11 cellular contexts compared by ENCODE assay signal in the genomic region with DNA sequence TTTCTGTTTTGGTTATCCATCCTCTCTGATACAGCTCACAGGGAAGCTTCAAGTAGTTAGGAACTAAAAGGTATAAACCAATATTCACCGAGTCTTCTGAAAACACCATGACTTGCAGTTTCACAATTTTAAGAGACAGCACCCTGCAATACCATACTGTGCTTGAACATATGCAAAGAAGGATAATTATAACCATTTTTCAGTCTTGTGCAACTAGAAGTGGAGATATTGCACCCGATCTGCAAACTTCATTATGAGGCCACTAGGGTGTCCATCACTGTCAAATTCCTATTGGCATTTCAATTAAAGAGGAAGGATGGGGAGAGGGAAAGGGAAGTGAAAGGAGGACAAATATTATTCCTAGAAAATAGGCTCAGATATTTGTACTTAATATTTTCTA. TPM values are rescaled to one million over a fixed set of nuclear protein-coding genes. Genes with fewer than 3 reads are reported as not detected.
DNase-seq lines count a peak whose midpoint lies in the region; ATAC-seq and TF ChIP-seq lines count a peak whose summit lies in the region.
"Had no signal": no experiment of that assay in that cellular context is flagged by ENCODE, and none has a peak within 500 bp of the region (broad histone marks: within the 10 kb centered on the region; RNA-seq: fewer than 3 reads in every experiment).

No MANE protein-coding gene starts in this region.

- H3K27ac ChIP-seq in OCI-LY3 (ENCODE audit: low read length) (no peak overlapping the region), SK-N-SH (ENCODE audit: low read depth in 2 of 2, low read length in 1 of 2) (no peak overlapping the region)
- H3K27ac ChIP-seq: C4-2B had no signal

- WGBS in SK-N-SH (ENCODE audit: low lambda C conversion rate): 73% methylated on average over 2 of the region's 2 CpGs

- peak overlapping the region; percentile 8; the same call in 1 of the 2 replicates for H3K4me2 ChIP-seq in OCI-LY3 (ENCODE audit: low read length)
- no peak overlapping the region for H3K4me2 ChIP-seq in SK-N-SH

- H4K20me1 ChIP-seq in OCI-LY3 (ENCODE audit: insufficient read depth, low read length): no peaks in the 10 kb centered on the region
- no peaks in the 10 kb centered on the region for H4K20me1 ChIP-seq in SK-N-SH (ENCODE audit: insufficient read depth)

- H3K9me3 ChIP-seq in OCI-LY3 (ENCODE audit: insufficient read depth, low read length): no peaks in the 10 kb centered on the region
- no peaks in the 10 kb centered on the region for H3K9me3 ChIP-seq in SK-N-SH
- H3K9me3 ChIP-seq: right lobe of liver had no signal

- POLR2A ChIA-PET in SK-N-SH (lab: Yijun Ruan, JAX): no interaction called here

- H3K36me3 ChIP-seq in OCI-LY3 (replicated peaks; ENCODE audit: low read depth, low read length): no peaks in the 10 kb centered on the region
- no peaks in the 10 kb centered on the region for H3K36me3 ChIP-seq in SK-N-SH (replicated peaks in 1 of 2; ENCODE audit: control insufficient read depth in 1 of 2, insufficient read depth in 2 of 2, low read length in 1 of 2)
- H3K36me3 ChIP-seq: right lobe of liver had no signal

- peaks cover 4% of the 10 kb centered on the region for H3F3A ChIP-seq in SK-N-SH (replicated peaks; ENCODE audit: insufficient read depth)

- CTCF ChIA-PET in SK-N-SH (lab: Yijun Ruan, JAX): interaction anchor here (1.2 kb wide), 1 partner anchor 32 kb away, joined by 5 read pairs; the partner anchor contains the start of gene CEP120

- H3K4me3 ChIP-seq in GM12864 (ENCODE audit: low read depth, low read length): no peak overlapping the region
- H3K4me3 ChIP-seq in OCI-LY3 (ENCODE audit: low read length): no peak overlapping the region
- no peak overlapping the region for H3K4me3 ChIP-seq in SK-N-SH (ENCODE audit: low read depth in 2 of 2, low read length in 1 of 2)
- H3K4me3 ChIP-seq: right lobe of liver had no signal

- peaks cover 15% of the 10 kb centered on the region for H3K4me1 ChIP-seq in OCI-LY3 (ENCODE audit: low read length)
- H3K4me1 ChIP-seq in SK-N-SH (ENCODE audit: control insufficient read depth in 1 of 2, insufficient read depth in 2 of 2, low read depth in 1 of 2, low read length in 1 of 2): peaks cover 5 to 13% of the 10 kb centered on the region in 2 experiments; a peak in 3 of 4 replicates

- DNase-seq in GM12864 (ENCODE audit: low read depth) (peak; percentile 59), NCI-H526 treated with DMSO at 0.1 percent for 48 hours (lab: John Stamatoyannopoulos, UW) (no peak), NCI-H1092 (lab: John Stamatoyannopoulos, UW) (no peak), SK-N-SH (no peak)
- no peak for DNase-seq in stimulated activated CD4-positive, alpha-beta T cell treated with anti-CD3 and anti-CD28 coated beads, Interleukin-4, amount 100 ng/mL, for 1 hour
- DNase-seq: right lobe of liver, T-cell had no signal

- H3K79me2 ChIP-seq in OCI-LY3 (ENCODE audit: low read length) (no peaks in the 10 kb centered on the region), SK-N-SH (ENCODE audit: insufficient read depth) (no peaks in the 10 kb centered on the region)

- peak; percentile 33 for TF ChIP-seq CTCF in GM12864 (IDR thresholded peaks at IDR 0.05; ENCODE audit: low read depth, low read length, missing control alignments)
- TF ChIP-seq CTCF in OCI-LY3 (IDR thresholded peaks at IDR 0.05; ENCODE audit: low read depth, low read length): no peak
- no peak for TF ChIP-seq CTCF in SK-N-SH (IDR thresholded peaks at IDR 0.05)

- no peak for TF ChIP-seq RAD21 in SK-N-SH (IDR thresholded peaks at IDR 0.05; ENCODE audit: low read length)

- peak; percentile 88 for ATAC-seq in GM19467 (IDR thresholded peaks at IDR 0.05; ENCODE audit: unreplicated experiment)
- peak; percentile 96 for ATAC-seq in HG03095 (IDR thresholded peaks at IDR 0.05; ENCODE audit: unreplicated experiment)
- ATAC-seq: T-cell had no signal

- no peak overlapping the region for H2AFZ ChIP-seq in OCI-LY3 (ENCODE audit: low read depth, low read length)
- H2AFZ ChIP-seq in SK-N-SH (ENCODE audit: low read depth): no peak overlapping the region

- no peaks in the 10 kb centered on the region for H3K9me2 ChIP-seq in SK-N-SH

- no peak for TF ChIP-seq EP300 in SK-N-SH (IDR thresholded peaks at IDR 0.05; ENCODE audit: borderline replicate concordance in 1 of 2, low read depth in 1 of 2, low read length in 1 of 2)

- H3K9ac ChIP-seq in OCI-LY3 (ENCODE audit: low read length) (no peak overlapping the region), SK-N-SH (no peak overlapping the region)

- peaks cover 31% of the 10 kb centered on the region for H3K27me3 ChIP-seq in OCI-LY3 (ENCODE audit: low read depth, low read length)
- H3K27me3 ChIP-seq in SK-N-SH (ENCODE audit: insufficient read depth): no peaks in the 10 kb centered on the region
- H3K27me3 ChIP-seq: right lobe of liver had no signal

TF ChIP-seq in SK-N-SH, 30 proteins besides CTCF, POLR2A, EP300 and RAD21 (continues in another document):
- TF ChIP-seq, protein P1, sequence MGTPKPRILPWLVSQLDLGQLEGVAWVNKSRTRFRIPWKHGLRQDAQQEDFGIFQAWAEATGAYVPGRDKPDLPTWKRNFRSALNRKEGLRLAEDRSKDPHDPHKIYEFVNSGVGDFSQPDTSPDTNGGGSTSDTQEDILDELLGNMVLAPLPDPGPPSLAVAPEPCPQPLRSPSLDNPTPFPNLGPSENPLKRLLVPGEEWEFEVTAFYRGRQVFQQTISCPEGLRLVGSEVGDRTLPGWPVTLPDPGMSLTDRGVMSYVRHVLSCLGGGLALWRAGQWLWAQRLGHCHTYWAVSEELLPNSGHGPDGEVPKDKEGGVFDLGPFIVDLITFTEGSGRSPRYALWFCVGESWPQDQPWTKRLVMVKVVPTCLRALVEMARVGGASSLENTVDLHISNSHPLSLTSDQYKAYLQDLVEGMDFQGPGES (IDR thresholded peaks at IDR 0.05; ENCODE audit: low read depth, low read length): no peak
- TF ChIP-seq USF2 (IDR thresholded peaks at IDR 0.05; ENCODE audit: borderline replicate concordance, low read depth, low read length): no peak
- TF ChIP-seq TAF1 (IDR thresholded peaks at IDR 0.05; ENCODE audit: borderline replicate concordance, low read depth, low read length): no peak
- TF ChIP-seq MXI1 (IDR thresholded peaks at IDR 0.05; ENCODE audit: low read depth, low read length): no peak
- no peak for TF ChIP-seq FOXJ3 (CRISPR knock-in tag; IDR thresholded peaks at IDR 0.05)
- TF ChIP-seq POLR2AphosphoS5 (IDR thresholded peaks at IDR 0.05; ENCODE audit: low read depth, low read length): no peak
- TF ChIP-seq, protein P2, sequence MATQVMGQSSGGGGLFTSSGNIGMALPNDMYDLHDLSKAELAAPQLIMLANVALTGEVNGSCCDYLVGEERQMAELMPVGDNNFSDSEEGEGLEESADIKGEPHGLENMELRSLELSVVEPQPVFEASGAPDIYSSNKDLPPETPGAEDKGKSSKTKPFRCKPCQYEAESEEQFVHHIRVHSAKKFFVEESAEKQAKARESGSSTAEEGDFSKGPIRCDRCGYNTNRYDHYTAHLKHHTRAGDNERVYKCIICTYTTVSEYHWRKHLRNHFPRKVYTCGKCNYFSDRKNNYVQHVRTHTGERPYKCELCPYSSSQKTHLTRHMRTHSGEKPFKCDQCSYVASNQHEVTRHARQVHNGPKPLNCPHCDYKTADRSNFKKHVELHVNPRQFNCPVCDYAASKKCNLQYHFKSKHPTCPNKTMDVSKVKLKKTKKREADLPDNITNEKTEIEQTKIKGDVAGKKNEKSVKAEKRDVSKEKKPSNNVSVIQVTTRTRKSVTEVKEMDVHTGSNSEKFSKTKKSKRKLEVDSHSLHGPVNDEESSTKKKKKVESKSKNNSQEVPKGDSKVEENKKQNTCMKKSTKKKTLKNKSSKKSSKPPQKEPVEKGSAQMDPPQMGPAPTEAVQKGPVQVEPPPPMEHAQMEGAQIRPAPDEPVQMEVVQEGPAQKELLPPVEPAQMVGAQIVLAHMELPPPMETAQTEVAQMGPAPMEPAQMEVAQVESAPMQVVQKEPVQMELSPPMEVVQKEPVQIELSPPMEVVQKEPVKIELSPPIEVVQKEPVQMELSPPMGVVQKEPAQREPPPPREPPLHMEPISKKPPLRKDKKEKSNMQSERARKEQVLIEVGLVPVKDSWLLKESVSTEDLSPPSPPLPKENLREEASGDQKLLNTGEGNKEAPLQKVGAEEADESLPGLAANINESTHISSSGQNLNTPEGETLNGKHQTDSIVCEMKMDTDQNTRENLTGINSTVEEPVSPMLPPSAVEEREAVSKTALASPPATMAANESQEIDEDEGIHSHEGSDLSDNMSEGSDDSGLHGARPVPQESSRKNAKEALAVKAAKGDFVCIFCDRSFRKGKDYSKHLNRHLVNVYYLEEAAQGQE (IDR thresholded peaks at IDR 0.05; ENCODE audit: low read depth, low read length): no peak
- no peak for TF ChIP-seq MAX (IDR thresholded peaks at IDR 0.05; ENCODE audit: low read depth)
- no peak for TF ChIP-seq EZH2phosphoT487 (IDR thresholded peaks at IDR 0.05; ENCODE audit: borderline replicate concordance, low read depth)
- TF ChIP-seq TEAD4 (IDR thresholded peaks at IDR 0.05; ENCODE audit: borderline replicate concordance, insufficient read depth): no peak
- TF ChIP-seq PBX3 (IDR thresholded peaks at IDR 0.05): no peak
- TF ChIP-seq YY1 (IDR thresholded peaks at IDR 0.05; ENCODE audit: low read depth): no peak

RNA-seq across cellular contexts. Expression of gene CEP120, which starts 32.4 kb away (rescaled TPM):
- 5.0 and 7.0 TPM in 2 replicates for polyA plus RNA-seq in SK-N-SH (2012; rRNA removed)
- polyA plus RNA-seq in SK-N-SH (2012; cell fraction: cytosol; rRNA removed): 6.0 and 6.3 TPM in 2 replicates
- polyA plus RNA-seq in SK-N-SH (2012; cell fraction: nucleus; rRNA removed): 4.0 and 9.9 TPM in 2 replicates

RNA-seq across cellular contexts. Expression of gene CSNK1G3, which starts 56.3 kb away (rescaled TPM):
- polyA plus RNA-seq in SK-N-SH (2012; rRNA removed): 12.9 and 13.1 TPM in 2 replicates
- polyA plus RNA-seq in SK-N-SH (2012; cell fraction: cytosol; rRNA removed): 15.9 and 19.7 TPM in 2 replicates
- polyA plus RNA-seq in SK-N-SH (2012; cell fraction: nucleus; rRNA removed): 7.6 and 13.5 TPM in 2 replicates
